ENCODE assay signal across 9 cellular contexts in the genomic region with DNA sequence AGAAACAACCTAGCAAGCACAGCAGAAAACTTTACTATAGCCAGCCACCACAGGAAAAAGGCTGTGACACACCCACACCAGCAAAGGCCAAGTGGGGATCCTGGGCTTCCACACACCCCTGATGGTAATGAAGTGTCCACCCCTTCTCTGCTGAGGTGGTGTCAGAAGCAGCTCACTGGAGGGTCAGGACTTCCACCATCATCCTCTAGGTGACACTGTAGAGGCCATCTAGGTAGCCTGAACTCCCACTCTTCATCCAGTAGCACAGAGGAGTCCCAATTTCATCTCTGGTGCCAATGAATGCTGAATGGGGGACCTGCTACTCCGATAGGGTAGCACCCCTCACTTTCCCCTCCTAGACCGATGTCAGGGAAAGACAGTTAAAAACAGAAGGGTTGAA.
DNase-seq lines count a peak whose midpoint lies in the region; ATAC-seq and TF ChIP-seq lines count a peak whose summit lies in the region.
"Had no signal": no experiment of that assay in that cellular context is flagged by ENCODE, and none has a peak within 500 bp of the region (broad histone marks: within the 10 kb centered on the region; RNA-seq: fewer than 3 reads in every experiment).

No MANE protein-coding gene starts in this region.

- DNase-seq in GM04504 (ENCODE audit: low read depth) (peak; percentile 6), HPDE6-E6E7 (ENCODE audit: extremely low spot score) (peak; percentile 23), WTC11 (ENCODE audit: low spot score) (peak; percentile 64), nephron progenitor cell (peak; percentile 25), hippocampal formation (lab: John Stamatoyannopoulos, UW) (no peak), NCI-H187 treated with DMSO at 0.1 percent for 48 hours (lab: John Stamatoyannopoulos, UW) (no peak)
- no peak for DNase-seq in activated effector memory CD4-positive, alpha-beta T cell treated with Interleukin-2 at 50 U/mL for 16 hours

- ATAC-seq in GM21619 (IDR thresholded peaks at IDR 0.05; ENCODE audit: unreplicated experiment) = peak; percentile 95
- peak; percentile 100 for ATAC-seq in WTC11

- H3K4me1 Mint-ChIP-seq in WTC11 (no peaks in the 10 kb centered on the region; the same call in 1 of the 2 replicates), nephron progenitor cell (no peaks in the 10 kb centered on the region)

- H3K27me3 Mint-ChIP-seq in WTC11 (ENCODE audit: low read depth) = no peaks in the 10 kb centered on the region
- H3K27me3 Mint-ChIP-seq in nephron progenitor cell (ENCODE audit: low read depth, poor library complexity) = no peaks in the 10 kb centered on the region

- H3K27ac Mint-ChIP-seq in WTC11 = no peak overlapping the region
- no peak overlapping the region for H3K27ac Mint-ChIP-seq in nephron progenitor cell
- H3K27ac Mint-ChIP-seq: nephron had no signal

- H3K4me3 Mint-ChIP-seq in WTC11 (no peak overlapping the region), nephron progenitor cell (no peak overlapping the region)
- H3K4me3 Mint-ChIP-seq: nephron had no signal

- H3K36me3 Mint-ChIP-seq in WTC11 (no peaks in the 10 kb centered on the region), nephron progenitor cell (ENCODE audit: low read depth) (no peaks in the 10 kb centered on the region)

- H3K9me3 Mint-ChIP-seq in WTC11 (no peaks in the 10 kb centered on the region), nephron progenitor cell (no peaks in the 10 kb centered on the region)
- H3K9me3 Mint-ChIP-seq: nephron had no signal

- TF ChIP-seq CTCF in WTC11 (IDR thresholded peaks at IDR 0.05) (peak; percentile 54), nephron progenitor cell (IDR thresholded peaks at IDR 0.05) (peak; percentile 52)

- POLR2A ChIA-PET in WTC11 (lab: Charles Lee) = no interaction called here

- CTCF ChIA-PET in WTC11 (lab: Charles Lee) = interaction anchor here (0.6 to 1.2 kb wide), 13 partner anchors 9 to 1554 kb away, joined by 3 to 10 read pairs (median 3); no protein-coding TSS in a partner anchor

TF ChIP-seq in WTC11, 78 proteins besides CTCF, POLR2A, EP300 and RAD21:
- TF ChIP-seq, protein P1, sequence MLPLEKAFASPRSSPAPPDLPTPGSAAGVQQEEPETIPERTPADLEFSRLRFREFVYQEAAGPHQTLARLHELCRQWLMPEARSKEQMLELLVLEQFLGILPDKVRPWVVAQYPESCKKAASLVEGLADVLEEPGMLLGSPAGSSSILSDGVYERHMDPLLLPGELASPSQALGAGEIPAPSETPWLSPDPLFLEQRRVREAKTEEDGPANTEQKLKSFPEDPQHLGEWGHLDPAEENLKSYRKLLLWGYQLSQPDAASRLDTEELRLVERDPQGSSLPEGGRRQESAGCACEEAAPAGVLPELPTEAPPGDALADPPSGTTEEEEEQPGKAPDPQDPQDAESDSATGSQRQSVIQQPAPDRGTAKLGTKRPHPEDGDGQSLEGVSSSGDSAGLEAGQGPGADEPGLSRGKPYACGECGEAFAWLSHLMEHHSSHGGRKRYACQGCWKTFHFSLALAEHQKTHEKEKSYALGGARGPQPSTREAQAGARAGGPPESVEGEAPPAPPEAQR (CRISPR knock-in tag; IDR thresholded peaks at IDR 0.05) = no peak
- TF ChIP-seq MLX (CRISPR knock-in tag; IDR thresholded peaks at IDR 0.05) = no peak
- TF ChIP-seq NR1H2 (CRISPR knock-in tag; IDR thresholded peaks at IDR 0.05) = no peak
- no peak for TF ChIP-seq ZNF317 (CRISPR knock-in tag; IDR thresholded peaks at IDR 0.05; ENCODE audit: borderline replicate concordance, low read depth)
- TF ChIP-seq NFATC4 (CRISPR knock-in tag; IDR thresholded peaks at IDR 0.05) = no peak
- no peak for TF ChIP-seq GABPB1 (CRISPR knock-in tag; IDR thresholded peaks at IDR 0.05)
- TF ChIP-seq EMX1 (CRISPR knock-in tag; IDR thresholded peaks at IDR 0.05) = no peak
- no peak for TF ChIP-seq ZNF263 (CRISPR knock-in tag; IDR thresholded peaks at IDR 0.05; ENCODE audit: low read depth)
- no peak for TF ChIP-seq ZNF121 (CRISPR knock-in tag; IDR thresholded peaks at IDR 0.05)
- TF ChIP-seq, protein P2, sequence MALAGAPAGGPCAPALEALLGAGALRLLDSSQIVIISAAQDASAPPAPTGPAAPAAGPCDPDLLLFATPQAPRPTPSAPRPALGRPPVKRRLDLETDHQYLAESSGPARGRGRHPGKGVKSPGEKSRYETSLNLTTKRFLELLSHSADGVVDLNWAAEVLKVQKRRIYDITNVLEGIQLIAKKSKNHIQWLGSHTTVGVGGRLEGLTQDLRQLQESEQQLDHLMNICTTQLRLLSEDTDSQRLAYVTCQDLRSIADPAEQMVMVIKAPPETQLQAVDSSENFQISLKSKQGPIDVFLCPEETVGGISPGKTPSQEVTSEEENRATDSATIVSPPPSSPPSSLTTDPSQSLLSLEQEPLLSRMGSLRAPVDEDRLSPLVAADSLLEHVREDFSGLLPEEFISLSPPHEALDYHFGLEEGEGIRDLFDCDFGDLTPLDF (CRISPR knock-in tag; IDR thresholded peaks at IDR 0.05) = no peak
- TF ChIP-seq ELF4 (CRISPR knock-in tag; IDR thresholded peaks at IDR 0.05; ENCODE audit: low read depth) = no peak
- TF ChIP-seq IRF2 (CRISPR knock-in tag; IDR thresholded peaks at IDR 0.05; ENCODE audit: borderline replicate concordance, low read depth) = no peak
- TF ChIP-seq MAX (CRISPR knock-in tag; IDR thresholded peaks at IDR 0.05) = no peak
- TF ChIP-seq GRHL2 (CRISPR knock-in tag; IDR thresholded peaks at IDR 0.05; ENCODE audit: insufficient replicate concordance, severe bottlenecking) = no peak
- TF ChIP-seq CBFB (CRISPR knock-in tag; IDR thresholded peaks at IDR 0.05; ENCODE audit: low read depth) = no peak

Comparison
In these comparisons a context has a peak if more than half of its experiments do, and no peak if none do; other contexts are left out.
1. DNase-seq: peak in GM04504 (single experiment), HPDE6-E6E7 (single experiment), WTC11 (single experiment) and nephron progenitor cell (single experiment); none in hippocampal formation (0 of 2), activated effector memory CD4-positive, alpha-beta T cell treated with Interleukin-2 at 50 U/mL for 16 hours (single experiment) and NCI-H187 treated with DMSO at 0.1 percent for 48 hours (single experiment).